17 cellular contexts compared by ENCODE assay signal in genomic region chrX:103183912-103184311, GRCh38.
"Had no signal": no experiment of that assay in that cellular context is flagged by ENCODE, and none has a peak within 500 bp of the region (broad histone marks: within the 10 kb centered on the region; RNA-seq: fewer than 3 reads in every experiment).

No MANE protein-coding gene starts in this region.

- DNase-seq: activated CD4-positive, alpha-beta T cell treated with anti-CD3 and anti-CD28 coated beads for 4 hours; activated CD8-positive, alpha-beta memory T cell treated with anti-CD3 and anti-CD28 coated beads, Interleukin-2, amount 50 U/mL, for 48 hours; activated CD8-positive, alpha-beta T cell treated with anti-CD3 and anti-CD28 coated beads, Interleukin-2, amount 10 ng/mL, durations not matched to agents 7 days and 5 days; activated naive CD4-positive, alpha-beta T cell; aorta; glutamatergic neuron; pancreas; retina; stimulated activated CD4-positive, alpha-beta T cell treated with anti-CD3 and anti-CD28 coated beads, Interleukin-15, amount 100 ng/mL, for 24 hours; T1000; thyroid gland had no signal

- H3K4me3 ChIP-seq: cardiac muscle cell, esophagus muscularis mucosa, pancreas, thyroid gland, vagina had no signal

- H3K36me3 ChIP-seq: cardiac muscle cell, esophagus muscularis mucosa, pancreas, thyroid gland, vagina had no signal

- H3K4me1 Mint-ChIP-seq: mesothelial cell of epicardium had no signal

- H3K36me3 Mint-ChIP-seq: mesothelial cell of epicardium had no signal

- H3K9me3 Mint-ChIP-seq: activated T-helper 1 cell treated with anti-CD3 and anti-CD28 coated beads, Interleukin-12 subunit alpha, Interleukin-12 subunit beta, Interleukin-2, Interleukin-4 antibody, amounts not matched to agents 30 ng/mL and 10 ng/mL and 1 ng/mL, durations not matched to agents 14 hours and 24 hours and 36 hours had no signal

- H3K4me3 Mint-ChIP-seq: activated CD8-positive, alpha-beta T cell treated with anti-CD3 and anti-CD28 coated beads, Interleukin-2, amount 10 ng/mL, durations not matched to agents 7 days and 5 days; activated T-helper 1 cell treated with anti-CD3 and anti-CD28 coated beads, Interleukin-12 subunit alpha, Interleukin-12 subunit beta, Interleukin-2, Interleukin-4 antibody, amounts not matched to agents 30 ng/mL and 10 ng/mL and 1 ng/mL, durations not matched to agents 14 hours and 24 hours and 36 hours; mesothelial cell of epicardium had no signal

- H3K9me3 ChIP-seq: esophagus muscularis mucosa, pancreas, thyroid gland, vagina had no signal

- H3K27ac ChIP-seq: cardiac muscle cell, esophagus muscularis mucosa, pancreas, thyroid gland, vagina, VCaP had no signal

- H3K27me3 ChIP-seq: cardiac muscle cell, thyroid gland, vagina had no signal

- ATAC-seq: activated CD8-positive, alpha-beta T cell treated with anti-CD3 and anti-CD28 coated beads, Interleukin-2, amount 10 ng/mL, durations not matched to agents 7 days and 5 days had no signal

- H3K27ac Mint-ChIP-seq: activated CD8-positive, alpha-beta T cell treated with anti-CD3 and anti-CD28 coated beads, Interleukin-2, amount 10 ng/mL, durations not matched to agents 7 days and 5 days; activated T-helper 1 cell treated with anti-CD3 and anti-CD28 coated beads, Interleukin-12 subunit alpha, Interleukin-12 subunit beta, Interleukin-2, Interleukin-4 antibody, amounts not matched to agents 30 ng/mL and 10 ng/mL and 1 ng/mL, durations not matched to agents 14 hours and 24 hours and 36 hours; mesothelial cell of epicardium had no signal

- H3K4me1 ChIP-seq: esophagus muscularis mucosa, pancreas, thyroid gland, vagina had no signal
